In the genomic region with DNA sequence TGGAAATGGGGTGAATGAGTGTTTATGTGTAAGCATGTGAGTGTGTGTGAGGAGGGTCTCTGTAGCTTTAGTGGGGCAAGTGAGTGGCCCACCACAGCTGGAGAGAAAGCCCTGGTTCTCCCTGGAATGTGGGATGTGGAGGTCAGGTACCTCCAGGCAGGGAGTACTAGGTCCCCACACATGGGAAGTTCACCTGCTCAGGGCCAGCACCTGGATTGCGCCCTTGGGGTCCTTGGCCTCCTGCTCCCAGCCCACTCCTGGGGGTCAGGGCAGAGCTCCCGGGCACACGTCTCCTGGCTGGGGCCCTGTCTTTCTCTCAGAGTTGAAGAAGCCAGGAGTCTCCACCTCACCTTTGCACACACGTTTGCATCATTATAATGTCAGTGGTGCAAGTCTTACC, we compare ENCODE assay signal across 23 cellular contexts. TPM values are rescaled to one million over a fixed set of nuclear protein-coding genes. Genes with fewer than 3 reads are reported as not detected.
A peak's percentile ranks its signal among the peaks of the same experiment; 100 is the strongest.
DNase-seq lines count a peak whose midpoint lies in the region; TF ChIP-seq lines count a peak whose summit lies in the region.
"Had no signal": no experiment of that assay in that cellular context is flagged by ENCODE, and none has a peak within 500 bp of the region (broad histone marks: within the 10 kb centered on the region; RNA-seq: fewer than 3 reads in every experiment).

No MANE protein-coding gene starts in this region.

- H3K4ac ChIP-seq in mesendoderm (ENCODE audit: low read depth, low read length): no peak overlapping the region

- DNase-seq in activated effector memory CD4-positive, alpha-beta T cell treated with anti-CD3 and anti-CD28 coated beads, Interleukin-2, amount 50 U/mL, for 16 hours: peak; percentile 53
- DNase-seq in activated effector memory CD4-positive, alpha-beta T cell treated with Interleukin-2 at 50 U/mL for 16 hours: no peak
- DNase-seq in mesendoderm (no peak), sigmoid colon (peak; percentile 46), NCI-H446 (lab: John Stamatoyannopoulos, UW) (no peak)
- no peak for DNase-seq in stimulated activated CD4-positive, alpha-beta T cell treated with anti-CD3 and anti-CD28 coated beads, Interleukin-1b, Interleukin-23, amount 100 ng/mL, for 48 hours
- DNase-seq: ACHN; AML-193; BE2C; CD4-positive, alpha-beta T cell; CD8-positive, alpha-beta memory T cell; DMS 273 treated with DMSO at 0.1 percent for 48 hours; DMS79; EL; GDM1; GM23248; H7; HCEC 1CT had no signal

- no peak overlapping the region for H3K9ac ChIP-seq in mesendoderm (ENCODE audit: low read length)
- H3K9ac ChIP-seq: GM23248 had no signal

- no peak overlapping the region for H4K8ac ChIP-seq in mesendoderm (ENCODE audit: low read depth, low read length)

- no peak overlapping the region for H2BK15ac ChIP-seq in mesendoderm (replicated peaks; ENCODE audit: low read depth)

- no peak overlapping the region for H2BK5ac ChIP-seq in mesendoderm (ENCODE audit: low read length)

- H4K5ac ChIP-seq in mesendoderm (ENCODE audit: low read length): no peak overlapping the region

- H3K79me1 ChIP-seq in mesendoderm (ENCODE audit: low read length): no peaks in the 10 kb centered on the region

- H3K4me2 ChIP-seq in mesendoderm (ENCODE audit: low read length): no peak overlapping the region

- H3K4me1 ChIP-seq in mesendoderm (ENCODE audit: control insufficient read depth, low read depth, low read length) (no peaks in the 10 kb centered on the region), sigmoid colon (no peaks in the 10 kb centered on the region)

- H3K4me3 ChIP-seq in mesendoderm (ENCODE audit: low read length): no peak overlapping the region
- H3K4me3 ChIP-seq in sigmoid colon: no peak overlapping the region
- H3K4me3 ChIP-seq: BLaER1 treated with 17β-estradiol and CSF1 and Interleukin-3, amounts not matched to agents 10 nM and 100 nM; GM12878 had no signal

- no peaks in the 10 kb centered on the region for H3K27me3 ChIP-seq in mesendoderm (ENCODE audit: insufficient read depth, low read length, poor library complexity)
- no peaks in the 10 kb centered on the region for H3K27me3 ChIP-seq in sigmoid colon
- H3K27me3 ChIP-seq: BE2C; BLaER1 treated with 17β-estradiol and CSF1 and Interleukin-3, amounts not matched to agents 10 nM and 100 nM had no signal

- H3K9me3 ChIP-seq in sigmoid colon: peaks cover 0 to 7% (median 2%) of the 10 kb centered on the region in 4 donors
- H3K9me3 ChIP-seq: BE2C had no signal

- no peak overlapping the region for H2AK5ac ChIP-seq in mesendoderm (ENCODE audit: low read length)

- no peak overlapping the region for H2BK120ac ChIP-seq in mesendoderm (ENCODE audit: low read depth, low read length)

- H3K36me3 ChIP-seq in mesendoderm (ENCODE audit: control insufficient read depth, insufficient read depth, low read length) (no peaks in the 10 kb centered on the region), sigmoid colon (no peaks in the 10 kb centered on the region)
- H3K36me3 ChIP-seq: BE2C; BLaER1 treated with 17β-estradiol and CSF1 and Interleukin-3, amounts not matched to agents 10 nM and 100 nM had no signal

- no peak for TF ChIP-seq EP300 in sigmoid colon (IDR thresholded peaks at IDR 0.05)

- intact Hi-C loops in sigmoid colon (cut with DNase I): loop anchor here (5.0 kb wide), 2 partner anchors 106 to 281 kb away; no protein-coding TSS in a partner anchor

- WGBS in mesendoderm (ENCODE audit: extremely low coverage, insufficient coverage, low lambda C conversion rate): no CpG with 5 or more reads among the region's 4 CpGs
- 84 to 88% methylated on average over 4 of the region's 4 CpGs for WGBS in sigmoid colon, 2 donors

- TF ChIP-seq POLR2A in sigmoid colon (IDR thresholded peaks at IDR 0.05): no peak

- no peaks in the 10 kb centered on the region for H3K79me2 ChIP-seq in mesendoderm (ENCODE audit: control insufficient read depth, insufficient read depth, low read length)

- no peak overlapping the region for H3K56ac ChIP-seq in mesendoderm (ENCODE audit: low read length)

- no peak overlapping the region for H3K18ac ChIP-seq in mesendoderm (ENCODE audit: low read length)

- H3K23ac ChIP-seq in mesendoderm (ENCODE audit: low read length): peak overlapping the region; percentile 66

- no peak for TF ChIP-seq CTCF in sigmoid colon (IDR thresholded peaks at IDR 0.05)

- no peak overlapping the region for H3K27ac ChIP-seq in mesendoderm (ENCODE audit: low read depth, low read length)
- no peak overlapping the region for H3K27ac ChIP-seq in sigmoid colon
- H3K27ac ChIP-seq: 22Rv1; BLaER1 treated with 17β-estradiol and CSF1 and Interleukin-3, amounts not matched to agents 10 nM and 100 nM; GM23248 had no signal

RNA-seq across cellular contexts. Expression of gene TMCC1, which starts 40.0 kb away (rescaled TPM):
- 12.1 TPM for polyA plus RNA-seq in mesendoderm (2013, experiment 1 of 2)
- 11.6 TPM for polyA plus RNA-seq in mesendoderm (2013, experiment 2 of 2)
- total RNA-seq in sigmoid colon: 10 to 100 TPM; 27.6 to 35.2 (median 29.8) TPM
- polyA plus RNA-seq in sigmoid colon: 10 to 100 TPM; 10.3 to 19.2 (median 16.0) TPM

RNA-seq across cellular contexts. Expression of gene TRH, which starts 41.0 kb away (rescaled TPM):
- polyA plus RNA-seq in mesendoderm (2013, experiment 1 of 2): 1.5 TPM
- 1.4 TPM for polyA plus RNA-seq in mesendoderm (2013, experiment 2 of 2)
- total RNA-seq in sigmoid colon: not detected
- polyA plus RNA-seq in sigmoid colon: under 1 TPM in 1 of 3 donors, not detected in 2; 0.03 TPM
- total RNA-seq: CD4-positive, alpha-beta T cell; CD8-positive, alpha-beta memory T cell; GM12878; GM23248; H1 had no signal
- polyA plus RNA-seq: CD14-positive monocyte; CD8-positive, alpha-beta memory T cell; GM12878; H1 had no signal

Comparison
In these comparisons a context has a peak if more than half of its experiments do, and no peak if none do; other contexts are left out.
1. DNase-seq: peak in activated effector memory CD4-positive, alpha-beta T cell treated with anti-CD3 and anti-CD28 coated beads, Interleukin-2, amount 50 U/mL, for 16 hours (single experiment) and sigmoid colon (single experiment); none in activated effector memory CD4-positive, alpha-beta T cell treated with Interleukin-2 at 50 U/mL for 16 hours (single experiment), mesendoderm (single experiment), stimulated activated CD4-positive, alpha-beta T cell treated with anti-CD3 and anti-CD28 coated beads, Interleukin-1b, Interleukin-23, amount 100 ng/mL, for 48 hours (single experiment) and NCI-H446 (0 of 2).